Comparison of ENCODE assay signal across 9 cellular contexts in the genomic region with DNA sequence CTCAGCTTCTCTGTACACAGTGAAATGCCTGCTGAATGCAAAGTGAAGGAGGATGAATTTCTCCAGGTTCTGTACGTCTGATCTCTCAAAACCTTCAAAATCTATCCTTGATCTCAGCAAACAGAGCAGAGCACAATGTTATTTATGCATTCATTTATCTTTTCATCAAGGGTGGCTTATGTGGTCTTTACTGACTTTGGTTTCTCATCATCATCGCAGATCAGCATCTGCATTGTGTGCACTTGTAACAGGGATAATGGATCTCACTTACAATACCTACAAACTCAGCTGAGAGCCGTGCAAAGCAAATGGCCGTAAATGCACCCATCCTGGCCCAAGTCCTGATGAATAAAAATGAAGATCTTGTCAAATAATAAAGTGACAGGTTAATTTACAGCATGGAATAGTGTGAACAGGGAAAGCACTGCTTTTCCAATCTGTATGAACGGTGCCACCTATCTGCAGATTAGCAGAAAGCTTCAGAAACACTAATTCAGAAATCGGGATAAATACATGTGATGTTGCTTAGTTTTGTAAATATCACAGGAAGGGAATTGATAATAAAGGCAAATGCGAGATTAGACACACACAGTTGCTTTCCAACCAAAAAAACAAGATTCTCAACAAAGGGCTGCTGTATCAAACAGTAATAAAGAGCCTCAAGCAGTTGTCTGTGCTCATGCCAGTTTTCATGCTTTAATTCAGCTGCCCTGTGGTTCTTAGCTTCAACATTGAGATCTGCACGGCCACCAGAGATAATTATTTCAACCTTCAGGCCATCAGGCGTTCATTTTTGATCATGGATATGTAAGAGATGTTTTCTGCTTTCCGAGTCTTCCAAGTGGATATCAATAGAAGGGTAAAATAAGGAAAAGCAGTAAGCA.
DNase-seq lines count a peak whose midpoint lies in the region; ATAC-seq and TF ChIP-seq lines count a peak whose summit lies in the region.
"Had no signal": no experiment of that assay in that cellular context is flagged by ENCODE, and none has a peak within 500 bp of the region (broad histone marks: within the 10 kb centered on the region; RNA-seq: fewer than 3 reads in every experiment).

No MANE protein-coding gene starts in this region.

- H2AFZ ChIP-seq in HCT116 (ENCODE audit: low read depth, low read length, poor library complexity, severe bottlenecking) (no peak overlapping the region), hepatocyte (no peak overlapping the region)

- H4K20me1 ChIP-seq in HCT116 (ENCODE audit: insufficient read depth) (no peaks in the 10 kb centered on the region), hepatocyte (ENCODE audit: insufficient read depth, poor library complexity, severe bottlenecking) (no peaks in the 10 kb centered on the region)

- TF ChIP-seq POLR2A in HCT116 (IDR thresholded peaks at IDR 0.05; ENCODE audit: borderline replicate concordance, extremely low read depth, insufficient read depth, insufficient read length): no peak

- H3K9me3 ChIP-seq in HCT116 (ENCODE audit: control insufficient read depth in 1 of 2, insufficient read depth in 1 of 2, low read depth in 1 of 2, low read length in 2 of 2) (no peaks in the 10 kb centered on the region), hepatocyte (ENCODE audit: low read depth) (no peaks in the 10 kb centered on the region)

- ATAC-seq in HCT116 (peak; percentile 63), GM21737 (IDR thresholded peaks at IDR 0.05; ENCODE audit: unreplicated experiment) (no peak)

- H3K27me3 ChIP-seq in HCT116 (ENCODE audit: insufficient read depth, low read length): no peaks in the 10 kb centered on the region
- H3K27me3 ChIP-seq in hepatocyte: no peaks in the 10 kb centered on the region

- DNase-seq in AG20443 (ENCODE audit: low spot score) (peak; percentile 10), HCT116 (ENCODE audit: low read depth, low spot score) (peak; percentile 10), SK-MEL-5 (ENCODE audit: low read depth, low spot score) (peak; percentile 35), hepatocyte (ENCODE audit: low spot score) (peak; percentile 6), SKM-1 (lab: John Stamatoyannopoulos, UW; ENCODE audit: unreplicated experiment) (no peak), amniotic stem cell (lab: John Stamatoyannopoulos, UW) (no peak)
- DNase-seq in stimulated activated CD4-positive, alpha-beta T cell treated with anti-CD3 and anti-CD28 coated beads, Interleukin-4, amount 100 ng/mL, for 4 hours: no peak
- DNase-seq: activated CD4-positive, alpha-beta T cell treated with anti-CD3 and anti-CD28 coated beads, Interleukin-2, amount 10 ng/mL, durations not matched to agents 24 days and 14 days had no signal

- H3K27ac ChIP-seq in HCT116 (ENCODE audit: low read depth, low read length) (no peak overlapping the region), hepatocyte (no peak overlapping the region)

- TF ChIP-seq RAD21 in HCT116 (IDR thresholded peaks at IDR 0.05; ENCODE audit: low read depth): peak; percentile 62

- no peaks in the 10 kb centered on the region for H3K36me3 ChIP-seq in HCT116 (ENCODE audit: control insufficient read depth in 1 of 2, insufficient read depth in 2 of 2, low read length in 2 of 2)
- no peaks in the 10 kb centered on the region for H3K36me3 ChIP-seq in hepatocyte (replicated peaks; ENCODE audit: insufficient read depth, low read depth)

- intact Hi-C loops in HCT116 (cut with micrococcal nuclease): loop anchor here (10.0 kb wide), 1 partner anchor 290 kb away; no protein-coding TSS in a partner anchor

- TF ChIP-seq CTCF in HCT116 (IDR thresholded peaks at IDR 0.05 in 2 of 3, conservative IDR thresholded peaks at IDR 0.05 in 1 of 3; ENCODE audit: borderline replicate concordance in 1 of 3, insufficient read depth in 1 of 3, low read depth in 2 of 3, low read length in 2 of 3): peak in 2 of 3 experiments; percentile 65 to 68; a peak in 4 of 6 replicates
- TF ChIP-seq CTCF in hepatocyte (IDR thresholded peaks at IDR 0.05; ENCODE audit: poor library complexity): peak; percentile 46

- RAD21 ChIA-PET in HCT116 (lab: Charles Lee; ENCODE audit: low non-redundant PET in 1 of 2, low total read pairs in 2 of 2, uncharacterized antibody in 2 of 2, unreplicated experiment in 2 of 2): no interaction called here

- POLR2A ChIA-PET in HCT116 (lab: Charles Lee): no interaction called here

- H3K4me1 ChIP-seq in HCT116 (ENCODE audit: control insufficient read depth in 1 of 2, insufficient read depth in 2 of 2, low read length in 2 of 2) (no peaks in the 10 kb centered on the region), hepatocyte (ENCODE audit: insufficient read depth) (peaks cover 15% of the 10 kb centered on the region)

- H3K4me3 ChIP-seq in HCT116 (replicated peaks in 1 of 2; ENCODE audit: low read depth in 1 of 2, low read length in 2 of 2) (no peak overlapping the region), hepatocyte (no peak overlapping the region)

- no peak overlapping the region for H3K9ac ChIP-seq in HCT116 (ENCODE audit: low read length)

- BruUV-seq in HCT116 (replicated peaks; lab: Mats Ljungman, UMichigan): no TSS peak

- CTCF ChIA-PET in HCT116 (lab: Charles Lee): interaction anchor here (0.9 to 2.1 kb wide), 9 partner anchors 12 to 104 kb away, joined by 3 to 16 read pairs (median 4); no protein-coding TSS in a partner anchor

- in situ Hi-C loops in SK-MEL-5 (cut with HindIII; ENCODE audit: low pct_unique_long_range_greater_than_20kb, low sequenced_read_pairs): no loop called here

- H3K9me2 ChIP-seq in HCT116 (ENCODE audit: insufficient read depth): no peaks in the 10 kb centered on the region
- H3K9me2 ChIP-seq in hepatocyte (replicated peaks; ENCODE audit: insufficient read depth): no peaks in the 10 kb centered on the region

- 66% methylated on average over 10 of the region's 10 CpGs for WGBS in hepatocyte (ENCODE audit: low lambda C conversion rate, missing lambda C conversion rate)

- H3K79me2 ChIP-seq in HCT116 (ENCODE audit: insufficient read depth, low read length) (no peaks in the 10 kb centered on the region), hepatocyte (no peaks in the 10 kb centered on the region)

- H3K4me2 ChIP-seq in HCT116 (ENCODE audit: low read length): no peak overlapping the region
- no peak overlapping the region for H3K4me2 ChIP-seq in hepatocyte

TF ChIP-seq in HCT116, 20 proteins besides CTCF, POLR2A, EP300 and RAD21:
- TF ChIP-seq ELF1 (IDR thresholded peaks at IDR 0.05; ENCODE audit: borderline replicate concordance, low read depth) (no peak), POLR2AphosphoS5 (IDR thresholded peaks at IDR 0.05; ENCODE audit: low read depth, low read length) (no peak), SIN3A (IDR thresholded peaks at IDR 0.05; ENCODE audit: low read depth) (no peak), YY1 (IDR thresholded peaks at IDR 0.05; ENCODE audit: extremely low read depth, insufficient replicate concordance, low read depth, low read length) (no peak), CBX3 (IDR thresholded peaks at IDR 0.05; ENCODE audit: low read depth) (no peak), SP1 (IDR thresholded peaks at IDR 0.05; ENCODE audit: low read depth) (no peak), EZH2phosphoT487 (IDR thresholded peaks at IDR 0.05; ENCODE audit: borderline replicate concordance) (no peak), FOSL1 (IDR thresholded peaks at IDR 0.05; ENCODE audit: low read depth) (no peak), ZNF274 (IDR thresholded peaks at IDR 0.05; ENCODE audit: low read depth, low read length) (no peak), EZH2 (IDR thresholded peaks at IDR 0.05) (no peak)
- TF ChIP-seq, protein P1, sequence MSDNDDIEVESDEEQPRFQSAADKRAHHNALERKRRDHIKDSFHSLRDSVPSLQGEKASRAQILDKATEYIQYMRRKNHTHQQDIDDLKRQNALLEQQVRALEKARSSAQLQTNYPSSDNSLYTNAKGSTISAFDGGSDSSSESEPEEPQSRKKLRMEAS (IDR thresholded peaks at IDR 0.05): no peak
- TF ChIP-seq, protein P2, sequence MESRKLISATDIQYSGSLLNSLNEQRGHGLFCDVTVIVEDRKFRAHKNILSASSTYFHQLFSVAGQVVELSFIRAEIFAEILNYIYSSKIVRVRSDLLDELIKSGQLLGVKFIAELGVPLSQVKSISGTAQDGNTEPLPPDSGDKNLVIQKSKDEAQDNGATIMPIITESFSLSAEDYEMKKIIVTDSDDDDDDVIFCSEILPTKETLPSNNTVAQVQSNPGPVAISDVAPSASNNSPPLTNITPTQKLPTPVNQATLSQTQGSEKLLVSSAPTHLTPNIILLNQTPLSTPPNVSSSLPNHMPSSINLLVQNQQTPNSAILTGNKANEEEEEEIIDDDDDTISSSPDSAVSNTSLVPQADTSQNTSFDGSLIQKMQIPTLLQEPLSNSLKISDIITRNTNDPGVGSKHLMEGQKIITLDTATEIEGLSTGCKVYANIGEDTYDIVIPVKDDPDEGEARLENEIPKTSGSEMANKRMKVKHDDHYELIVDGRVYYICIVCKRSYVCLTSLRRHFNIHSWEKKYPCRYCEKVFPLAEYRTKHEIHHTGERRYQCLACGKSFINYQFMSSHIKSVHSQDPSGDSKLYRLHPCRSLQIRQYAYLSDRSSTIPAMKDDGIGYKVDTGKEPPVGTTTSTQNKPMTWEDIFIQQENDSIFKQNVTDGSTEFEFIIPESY (IDR thresholded peaks at IDR 0.05; ENCODE audit: extremely low read depth, insufficient replicate concordance, low read length): no peak

Comparison
In these comparisons a context has a peak if more than half of its experiments do, and no peak if none do; other contexts are left out.
1. DNase-seq: peak in AG20443 (single experiment), HCT116 (single experiment), SK-MEL-5 (single experiment) and hepatocyte (single experiment); none in SKM-1 (single experiment), stimulated activated CD4-positive, alpha-beta T cell treated with anti-CD3 and anti-CD28 coated beads, Interleukin-4, amount 100 ng/mL, for 4 hours (0 of 2) and amniotic stem cell (single experiment).